22 cellular contexts compared by ENCODE assay signal in genomic region chr10:28359334-28359733, GRCh38.
"Had no signal": no experiment of that assay in that cellular context is flagged by ENCODE, and none has a peak within 500 bp of the region (broad histone marks: within the 10 kb centered on the region; RNA-seq: fewer than 3 reads in every experiment).

No MANE protein-coding gene starts in this region.

- H3K9me3 Mint-ChIP-seq: activated naive CD4-positive, alpha-beta T cell treated with anti-CD3 and anti-CD28 coated beads for 36 hours; activated T-cell treated with anti-CD3 and anti-CD28 coated beads, Interleukin-2, amount 50 U/mL, for 4 hours; natural killer cell had no signal

- H3K27me3 Mint-ChIP-seq: progenitor cell of endocrine pancreas had no signal

- H3K27ac Mint-ChIP-seq: activated naive CD4-positive, alpha-beta T cell treated with anti-CD3 and anti-CD28 coated beads for 36 hours; natural killer cell; progenitor cell of endocrine pancreas had no signal

- H3K4me1 ChIP-seq: left ventricle myocardium inferior, thyroid gland had no signal

- H3K4me1 Mint-ChIP-seq: natural killer cell had no signal

- H3K9me3 ChIP-seq: body of pancreas, left ventricle myocardium inferior, thyroid gland had no signal

- H3K27me3 ChIP-seq: body of pancreas, thyroid gland had no signal

- ATAC-seq: activated T-cell treated with anti-CD3 and anti-CD28 coated beads, Interleukin-2, amount 50 U/mL, for 4 hours; body of pancreas; natural killer cell had no signal

- H3K4me3 ChIP-seq: body of pancreas, left ventricle myocardium inferior, thyroid gland had no signal

- H3K4me3 Mint-ChIP-seq: activated naive CD4-positive, alpha-beta T cell treated with anti-CD3 and anti-CD28 coated beads for 36 hours; activated T-cell treated with anti-CD3 and anti-CD28 coated beads, Interleukin-2, amount 50 U/mL, for 4 hours; natural killer cell had no signal

- H3K27ac ChIP-seq: body of pancreas, left ventricle myocardium inferior, thyroid gland had no signal

- H3K36me3 ChIP-seq: left ventricle myocardium inferior, thyroid gland had no signal

- DNase-seq: activated CD8-positive, alpha-beta memory T cell treated with anti-CD3 and anti-CD28 coated beads, Interleukin-2, amount 50 U/mL, for 48 hours; activated naive CD4-positive, alpha-beta T cell treated with anti-CD3 and anti-CD28 coated beads for 36 hours; activated T-cell treated with anti-CD3 and anti-CD28 coated beads, Interleukin-2, amount 50 U/mL, for 4 hours; anterior cingulate cortex; body of pancreas; caudate nucleus; dermis blood vessel endothelial cell; effector CD8-positive, alpha-beta T cell; glutamatergic neuron; hippocampal formation; left ventricle myocardium inferior; midbrain; natural killer cell; retina; stimulated activated CD4-positive, alpha-beta T cell treated with anti-CD3 and anti-CD28 coated beads, Interleukin-4, amount 100 ng/mL, for 1 hour; stimulated activated naive CD4-positive, alpha-beta T cell treated with Interleukin-2 at 50 U/mL for 16 hours; substantia nigra; T-helper 9 cell; thyroid gland had no signal

- FAIRE-seq: frontal cortex, urothelium cell line had no signal

- H3K36me3 Mint-ChIP-seq: natural killer cell had no signal
